Comparison of ENCODE assay signal across 27 cellular contexts in genomic region chr6:56043076-56043475, GRCh38.
"Had no signal": no experiment of that assay in that cellular context is flagged by ENCODE, and none has a peak within 500 bp of the region (broad histone marks: within the 10 kb centered on the region; RNA-seq: fewer than 3 reads in every experiment).

No MANE protein-coding gene starts in this region.

- H3K4me2 ChIP-seq: smooth muscle cell had no signal

- H3K27me3 ChIP-seq: esophagus squamous epithelium, right atrium auricular region, suprapubic skin, vagina had no signal

- H3K4me1 Mint-ChIP-seq: memory B cell; naive B cell; neural crest cell; stimulated activated naive CD8-positive, alpha-beta T cell treated with anti-CD3 and anti-CD28 coated beads, Interleukin-15, amount 100 ng/mL, for 72 hours had no signal

- H3K36me3 Mint-ChIP-seq: memory B cell, naive B cell had no signal

- H3K79me2 ChIP-seq: parathyroid adenoma had no signal

- H3K27ac ChIP-seq: dorsolateral prefrontal cortex, esophagus squamous epithelium, lower lobe of right lung, neutrophil, parathyroid adenoma, right atrium auricular region, suprapubic skin, vagina had no signal

- DNase-seq: cortex of kidney; dorsolateral prefrontal cortex; effector CD4-positive, alpha-beta T cell; erythroblast; esophagus squamous epithelium; hypothalamus; left ventricle myocardium superior; lower lobe of right lung; mucosa of descending colon; naive B cell; stimulated activated CD4-positive, alpha-beta T cell treated with anti-CD3 and anti-CD28 coated beads, Interleukin-12 subunit alpha, Interleukin-12 subunit beta, amount 100 ng/mL, for 4 hours; stimulated activated CD4-positive, alpha-beta T cell treated with anti-CD3 and anti-CD28 coated beads, Interleukin-1b, Interleukin-23, amount 100 ng/mL, for 48 hours; stimulated activated CD4-positive, alpha-beta T cell treated with anti-CD3 and anti-CD28 coated beads, Interleukin-4, amount 100 ng/mL, for 1 hour; stimulated activated CD8-positive, alpha-beta memory T cell treated with anti-CD3 and anti-CD28 coated beads, Interleukin-4, amount 100 ng/mL, for 48 hours; stimulated activated naive CD4-positive, alpha-beta T cell; stimulated activated naive CD8-positive, alpha-beta T cell treated with anti-CD3 and anti-CD28 coated beads, Interleukin-15, amount 100 ng/mL, for 72 hours had no signal

- H3K27me3 Mint-ChIP-seq: memory B cell; naive B cell; natural killer cell treated with Interleukin-12 subunit alpha and Interleukin-12 subunit beta and Interleukin-15 and Interleukin-18, amount 100 ng/mL, for 72 hours; progenitor cell of endocrine pancreas; stimulated activated naive CD8-positive, alpha-beta T cell treated with anti-CD3 and anti-CD28 coated beads, Interleukin-15, amount 100 ng/mL, for 72 hours had no signal

- ATAC-seq: left ventricle myocardium superior; lower lobe of right lung; mucosa of descending colon; natural killer cell treated with Interleukin-12 subunit alpha and Interleukin-12 subunit beta and Interleukin-15 and Interleukin-18, amount 100 ng/mL, for 72 hours; sciatic nerve; stimulated activated naive CD8-positive, alpha-beta T cell treated with anti-CD3 and anti-CD28 coated beads, Interleukin-15, amount 100 ng/mL, for 72 hours had no signal

- H3K9ac ChIP-seq: parathyroid adenoma had no signal

- H3K4me1 ChIP-seq: esophagus squamous epithelium, lower lobe of right lung, parathyroid adenoma, right atrium auricular region, suprapubic skin, vagina had no signal

- H3K4me3 Mint-ChIP-seq: memory B cell; naive B cell; natural killer cell treated with Interleukin-12 subunit alpha and Interleukin-12 subunit beta and Interleukin-15 and Interleukin-18, amount 100 ng/mL, for 72 hours; neural crest cell; stimulated activated naive CD8-positive, alpha-beta T cell treated with anti-CD3 and anti-CD28 coated beads, Interleukin-15, amount 100 ng/mL, for 72 hours had no signal

- H3K9me3 Mint-ChIP-seq: neural crest cell had no signal

- H3K27ac Mint-ChIP-seq: memory B cell; naive B cell; natural killer cell treated with Interleukin-12 subunit alpha and Interleukin-12 subunit beta and Interleukin-15 and Interleukin-18, amount 100 ng/mL, for 72 hours; progenitor cell of endocrine pancreas; stimulated activated naive CD8-positive, alpha-beta T cell treated with anti-CD3 and anti-CD28 coated beads, Interleukin-15, amount 100 ng/mL, for 72 hours had no signal

- H2AFZ ChIP-seq: parathyroid adenoma had no signal

- H3K9me3 ChIP-seq: esophagus squamous epithelium, lower lobe of right lung, mucosa of descending colon, neutrophil, right atrium auricular region, suprapubic skin, vagina had no signal

- H3K4me3 ChIP-seq: dorsolateral prefrontal cortex, esophagus squamous epithelium, lower lobe of right lung, mucosa of descending colon, right atrium auricular region, smooth muscle cell, suprapubic skin, vagina had no signal

- H3K36me3 ChIP-seq: esophagus squamous epithelium, lower lobe of right lung, neutrophil, right atrium auricular region, suprapubic skin, vagina had no signal
